30 cellular contexts compared by ENCODE assay signal in genomic region chr7:46397591-46397990, GRCh38.
"Had no signal": no experiment of that assay in that cellular context is flagged by ENCODE, and none has a peak within 500 bp of the region (broad histone marks: within the 10 kb centered on the region; RNA-seq: fewer than 3 reads in every experiment).

No MANE protein-coding gene starts in this region.

- H3K4me1 Mint-ChIP-seq: activated CD4-positive, alpha-beta memory T cell treated with anti-CD3 and anti-CD28 coated beads, Interleukin-2, amount 10 ng/mL, durations not matched to agents 7 days and 5 days; activated CD4-positive, alpha-beta T cell treated with anti-CD3 and anti-CD28 coated beads, Interleukin-2, amount 10 ng/mL, durations not matched to agents 7 days and 5 days had no signal

- H3K4me3 Mint-ChIP-seq: activated CD4-positive, alpha-beta memory T cell treated with anti-CD3 and anti-CD28 coated beads, Interleukin-2, amount 10 ng/mL, durations not matched to agents 7 days and 5 days; activated CD4-positive, alpha-beta T cell treated with anti-CD3 and anti-CD28 coated beads, Interleukin-2, amount 10 ng/mL, durations not matched to agents 7 days and 5 days; activated naive CD8-positive, alpha-beta T cell; activated T-cell treated with anti-CD3 and anti-CD28 coated beads, Interleukin-2, amount 50 U/mL, for 24 hours; activated T-cell treated with anti-CD3 and anti-CD28 coated beads, Interleukin-2, amount 50 U/mL, for 72 hours; effector memory CD8-positive, alpha-beta T cell had no signal

- H3K27me3 Mint-ChIP-seq: activated CD4-positive, alpha-beta memory T cell treated with anti-CD3 and anti-CD28 coated beads, Interleukin-2, amount 10 ng/mL, durations not matched to agents 7 days and 5 days; activated CD4-positive, alpha-beta T cell treated with anti-CD3 and anti-CD28 coated beads, Interleukin-2, amount 10 ng/mL, durations not matched to agents 7 days and 5 days; activated naive CD8-positive, alpha-beta T cell; activated T-cell treated with anti-CD3 and anti-CD28 coated beads, Interleukin-2, amount 50 U/mL, for 24 hours; effector memory CD8-positive, alpha-beta T cell had no signal

- H3K27ac Mint-ChIP-seq: activated CD4-positive, alpha-beta memory T cell treated with anti-CD3 and anti-CD28 coated beads, Interleukin-2, amount 10 ng/mL, durations not matched to agents 7 days and 5 days; activated CD4-positive, alpha-beta T cell treated with anti-CD3 and anti-CD28 coated beads, Interleukin-2, amount 10 ng/mL, durations not matched to agents 7 days and 5 days; activated naive CD8-positive, alpha-beta T cell; activated T-cell treated with anti-CD3 and anti-CD28 coated beads, Interleukin-2, amount 50 U/mL, for 24 hours; activated T-cell treated with anti-CD3 and anti-CD28 coated beads, Interleukin-2, amount 50 U/mL, for 72 hours; effector memory CD8-positive, alpha-beta T cell had no signal

- DNase-seq: activated CD4-positive, alpha-beta memory T cell treated with anti-CD3 and anti-CD28 coated beads, Interleukin-2, amount 10 ng/mL, durations not matched to agents 7 days and 5 days; activated CD4-positive, alpha-beta T cell treated with anti-CD3 and anti-CD28 coated beads for 4 hours; activated CD4-positive, alpha-beta T cell treated with anti-CD3 and anti-CD28 coated beads, Interleukin-2, amount 10 ng/mL, durations not matched to agents 7 days and 5 days; activated CD4-positive, alpha-beta T cell treated with anti-CD3 and anti-CD28 coated beads, Interleukin-2, amount 50 U/mL, for 4 hours; activated CD4-positive, CD25-positive, alpha-beta regulatory T cell; activated CD4-positive, CD25-positive, alpha-beta regulatory T cell treated with anti-CD3 and anti-CD28 coated beads, Interleukin-2, amount 50 U/mL, for 72 hours; activated CD8-positive, alpha-beta memory T cell treated with anti-CD3 and anti-CD28 coated beads, Interleukin-2, amount 50 U/mL, for 48 hours; activated gamma-delta T cell; activated naive CD4-positive, alpha-beta T cell; activated naive CD4-positive, alpha-beta T cell treated with anti-CD3 and anti-CD28 coated beads, Interleukin-2, amount 50 U/mL, for 16 hours; activated T-cell treated with anti-CD3 and anti-CD28 coated beads for 4 hours; activated T-cell treated with anti-CD3 and anti-CD28 coated beads, Interleukin-2, amount 50 U/mL, for 24 hours; activated T-cell treated with anti-CD3 and anti-CD28 coated beads, Interleukin-2, amount 50 U/mL, for 72 hours; amniotic stem cell; anterior cingulate cortex; brain microvascular endothelial cell; caudate nucleus; cortex of kidney; dermis blood vessel endothelial cell; effector CD4-positive, alpha-beta T cell; effector memory CD8-positive, alpha-beta T cell; esophagus squamous epithelium; foreskin melanocyte; heart right ventricle; T-helper 2 cell had no signal

- H3K4me1 ChIP-seq: esophagus squamous epithelium, gastroesophageal sphincter, heart right ventricle had no signal

- H3K27me3 ChIP-seq: brain microvascular endothelial cell, esophagus squamous epithelium, gastroesophageal sphincter had no signal

- H3K36me3 ChIP-seq: brain microvascular endothelial cell, esophagus squamous epithelium, gastroesophageal sphincter, heart right ventricle had no signal

- ATAC-seq: activated T-cell treated with anti-CD3 and anti-CD28 coated beads, Interleukin-2, amount 50 U/mL, for 72 hours; effector memory CD8-positive, alpha-beta T cell; gastroesophageal sphincter; heart right ventricle had no signal

- H3K9me3 Mint-ChIP-seq: activated CD4-positive, alpha-beta memory T cell treated with anti-CD3 and anti-CD28 coated beads, Interleukin-2, amount 10 ng/mL, durations not matched to agents 7 days and 5 days; activated CD4-positive, alpha-beta T cell treated with anti-CD3 and anti-CD28 coated beads, Interleukin-2, amount 10 ng/mL, durations not matched to agents 7 days and 5 days had no signal

- H3K36me3 Mint-ChIP-seq: activated naive CD8-positive, alpha-beta T cell had no signal

- FAIRE-seq: astrocyte, colon had no signal

- H3K4me3 ChIP-seq: esophagus squamous epithelium, gastroesophageal sphincter, heart right ventricle had no signal

- H3K27ac ChIP-seq: brain microvascular endothelial cell, epithelial cell of prostate, esophagus squamous epithelium, gastroesophageal sphincter, heart right ventricle had no signal
